ENCODE assay signal across 27 cellular contexts in the genomic region with DNA sequence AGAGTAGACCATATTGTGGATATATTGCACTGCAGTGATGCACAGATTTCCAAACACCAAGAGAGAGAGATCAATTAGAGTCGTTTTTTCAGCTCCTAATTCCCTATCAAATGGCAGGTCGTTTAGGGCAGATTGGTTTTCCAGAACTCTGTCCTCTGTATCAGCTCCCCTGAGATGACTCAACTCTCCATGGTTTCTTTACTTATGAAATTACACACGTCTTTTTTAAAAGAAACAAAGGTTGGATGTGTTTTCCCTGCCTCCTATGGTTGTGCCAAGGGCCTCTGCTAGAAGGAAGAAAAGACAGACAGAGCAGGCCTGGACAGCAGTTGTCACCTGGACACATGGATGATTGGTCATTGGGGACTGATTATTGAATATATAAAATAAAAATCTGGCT.
"Had no signal": no experiment of that assay in that cellular context is flagged by ENCODE, and none has a peak within 500 bp of the region (broad histone marks: within the 10 kb centered on the region; RNA-seq: fewer than 3 reads in every experiment).

No MANE protein-coding gene starts in this region.

- H3K4me3 ChIP-seq: cardiac muscle cell, sigmoid colon, smooth muscle cell, vagina had no signal

- H3K4me1 Mint-ChIP-seq: activated T-helper 17 cell treated with anti-CD3 and anti-CD28 coated beads, Interleukin-2, amount 50 U/mL, for 72 hours; memory B cell; stimulated activated naive B cell treated with anti-CD40 and anti-IgM and Interleukin-4, amounts not matched to agents 10 μg/mL and 1 μg/mL and 100 μg/mL, for 72 hours had no signal

- H3K27ac ChIP-seq: cardiac muscle cell, sigmoid colon, vagina, WERI-Rb-1 had no signal

- H3K27me3 ChIP-seq: cardiac muscle cell, sigmoid colon, vagina had no signal

- DNase-seq: activated CD4-positive, alpha-beta T cell treated with anti-CD3 and anti-CD28 coated beads for 1 hour; activated CD4-positive, alpha-beta T cell treated with anti-CD3 and anti-CD28 coated beads, Interleukin-2, amount 50 U/mL, for 1 hour; activated CD8-positive, alpha-beta T cell treated with anti-CD3 and anti-CD28 coated beads, Interleukin-2, amount 10 ng/mL, durations not matched to agents 7 days and 5 days; activated T-cell treated with anti-CD3 and anti-CD28 coated beads, Interleukin-2, amount 50 U/mL, for 1 hour; effector CD4-positive, alpha-beta T cell; erythroblast; glutamatergic neuron; hippocampal formation; left cardiac atrium; retina; sigmoid colon; stimulated activated CD4-positive, alpha-beta T cell treated with anti-CD3 and anti-CD28 coated beads, Interleukin-15, amount 100 ng/mL, for 24 hours; stimulated activated naive B cell treated with anti-CD40 and anti-IgM and Interleukin-4, amounts not matched to agents 10 μg/mL and 1 μg/mL and 100 μg/mL, for 72 hours; trophoblast cell; WERI-Rb-1 had no signal

- H3K4me3 Mint-ChIP-seq: activated CD8-positive, alpha-beta T cell treated with anti-CD3 and anti-CD28 coated beads, Interleukin-2, amount 10 ng/mL, durations not matched to agents 7 days and 5 days; activated T-helper 17 cell treated with anti-CD3 and anti-CD28 coated beads, Interleukin-2, amount 50 U/mL, for 72 hours; memory B cell; natural killer cell treated with Interleukin-12 subunit alpha and Interleukin-12 subunit beta and Interleukin-15 and Interleukin-18, amount 100 ng/mL, for 72 hours; stimulated activated naive B cell treated with anti-CD40 and anti-IgM and Interleukin-4, amounts not matched to agents 10 μg/mL and 1 μg/mL and 100 μg/mL, for 72 hours; T-helper 2 cell treated with Interferon-gamma antibody and Interleukin-4, amounts not matched to agents 5 μg/mL and 100 μg/mL, for 36 hours had no signal

- H3K9me3 ChIP-seq: sigmoid colon, vagina had no signal

- H3K27me3 Mint-ChIP-seq: activated T-helper 17 cell treated with anti-CD3 and anti-CD28 coated beads, Interleukin-2, amount 50 U/mL, for 72 hours; memory B cell; natural killer cell treated with Interleukin-12 subunit alpha and Interleukin-12 subunit beta and Interleukin-15 and Interleukin-18, amount 100 ng/mL, for 72 hours; stimulated activated naive B cell treated with anti-CD40 and anti-IgM and Interleukin-4, amounts not matched to agents 10 μg/mL and 1 μg/mL and 100 μg/mL, for 72 hours had no signal

- H3K27ac Mint-ChIP-seq: activated CD8-positive, alpha-beta T cell treated with anti-CD3 and anti-CD28 coated beads, Interleukin-2, amount 10 ng/mL, durations not matched to agents 7 days and 5 days; activated naive CD4-positive, alpha-beta T cell treated with anti-CD3 and anti-CD28 coated beads, Interleukin-2, amount 50 U/mL, for 72 hours; activated T-helper 17 cell treated with anti-CD3 and anti-CD28 coated beads, Interleukin-2, amount 50 U/mL, for 72 hours; memory B cell; natural killer cell treated with Interleukin-12 subunit alpha and Interleukin-12 subunit beta and Interleukin-15 and Interleukin-18, amount 100 ng/mL, for 72 hours; progenitor cell of endocrine pancreas; stimulated activated naive B cell treated with anti-CD40 and anti-IgM and Interleukin-4, amounts not matched to agents 10 μg/mL and 1 μg/mL and 100 μg/mL, for 72 hours; T-helper 2 cell treated with Interferon-gamma antibody and Interleukin-4, amounts not matched to agents 5 μg/mL and 100 μg/mL, for 36 hours had no signal

- H3K36me3 Mint-ChIP-seq: activated naive CD4-positive, alpha-beta T cell treated with anti-CD3 and anti-CD28 coated beads, Interleukin-2, amount 50 U/mL, for 72 hours; memory B cell; natural killer cell treated with Interleukin-12 subunit alpha and Interleukin-12 subunit beta and Interleukin-15 and Interleukin-18, amount 100 ng/mL, for 72 hours; stimulated activated naive B cell treated with anti-CD40 and anti-IgM and Interleukin-4, amounts not matched to agents 10 μg/mL and 1 μg/mL and 100 μg/mL, for 72 hours had no signal

- H3K4me2 ChIP-seq: smooth muscle cell had no signal

- ATAC-seq: activated CD8-positive, alpha-beta T cell treated with anti-CD3 and anti-CD28 coated beads, Interleukin-2, amount 10 ng/mL, durations not matched to agents 7 days and 5 days; activated naive CD4-positive, alpha-beta T cell treated with anti-CD3 and anti-CD28 coated beads, Interleukin-2, amount 50 U/mL, for 72 hours; activated T-helper 17 cell treated with anti-CD3 and anti-CD28 coated beads, Interleukin-2, amount 50 U/mL, for 72 hours; left cardiac atrium; natural killer cell treated with Interleukin-12 subunit alpha and Interleukin-12 subunit beta and Interleukin-15 and Interleukin-18, amount 100 ng/mL, for 72 hours; stimulated activated naive B cell treated with anti-CD40 and anti-IgM and Interleukin-4, amounts not matched to agents 10 μg/mL and 1 μg/mL and 100 μg/mL, for 72 hours had no signal

- FAIRE-seq: endometrium, frontal cortex, TTC549 had no signal

- H3K36me3 ChIP-seq: cardiac muscle cell, sigmoid colon, vagina, WERI-Rb-1 had no signal

- H3K9me3 Mint-ChIP-seq: memory B cell; stimulated activated naive B cell treated with anti-CD40 and anti-IgM and Interleukin-4, amounts not matched to agents 10 μg/mL and 1 μg/mL and 100 μg/mL, for 72 hours; T-helper 2 cell treated with Interferon-gamma antibody and Interleukin-4, amounts not matched to agents 5 μg/mL and 100 μg/mL, for 36 hours had no signal
